ENCODE assay signal across 36 cellular contexts in genomic region chr22:28430656-28431055, GRCh38.
"Had no signal": no experiment of that assay in that cellular context is flagged by ENCODE, and none has a peak within 500 bp of the region (broad histone marks: within the 10 kb centered on the region; RNA-seq: fewer than 3 reads in every experiment).

No MANE protein-coding gene starts in this region.

- DNase-seq: activated CD4-positive, alpha-beta T cell treated with anti-CD3 and anti-CD28 coated beads for 4 hours; activated CD4-positive, alpha-beta T cell treated with anti-CD3 and anti-CD28 coated beads, Interleukin-2, amount 50 U/mL, for 4 hours; activated naive CD4-positive, alpha-beta T cell; activated naive CD8-positive, alpha-beta T cell treated with anti-CD3 and anti-CD28 coated beads for 36 hours; activated T-cell treated with anti-CD3 and anti-CD28 coated beads for 4 hours; activated T-cell treated with anti-CD3 and anti-CD28 coated beads, Interleukin-2, amount 50 U/mL, for 72 hours; esophagus squamous epithelium; foreskin fibroblast; heart left ventricle; hypothalamus; immature natural killer cell; kidney; left colon; mammary epithelial cell; ovary; retina; sigmoid colon; stimulated activated CD4-positive, alpha-beta T cell treated with anti-CD3 and anti-CD28 coated beads, Interleukin-1b, Interleukin-23, amount 100 ng/mL, for 48 hours; stimulated activated CD4-positive, alpha-beta T cell treated with anti-CD3 and anti-CD28 coated beads, Interleukin-4, amount 100 ng/mL, for 4 hours; stimulated activated CD8-positive, alpha-beta memory T cell treated with anti-CD3 and anti-CD28 coated beads, Interleukin-4, amount 100 ng/mL, for 48 hours; stimulated activated naive CD8-positive, alpha-beta T cell treated with anti-CD3 and anti-CD28 coated beads, Interleukin-15, amount 100 ng/mL, for 72 hours; substantia nigra; T-helper 1 cell; thyroid gland; upper lobe of right lung had no signal

- ATAC-seq: activated T-cell treated with anti-CD3 and anti-CD28 coated beads, Interleukin-2, amount 50 U/mL, for 72 hours; heart left ventricle; left colon; stimulated activated memory B cell treated with anti-CD40 and anti-IgM and Interleukin-4, amounts not matched to agents 10 μg/mL and 1 μg/mL and 100 μg/mL, for 72 hours; stimulated activated naive CD8-positive, alpha-beta T cell treated with anti-CD3 and anti-CD28 coated beads, Interleukin-15, amount 100 ng/mL, for 72 hours; upper lobe of right lung had no signal

- H3K4me3 ChIP-seq: ascending aorta, breast epithelium, esophagus squamous epithelium, heart left ventricle, ovary, prostate gland, sigmoid colon, smooth muscle cell, thyroid gland, upper lobe of right lung had no signal

- H3K27ac ChIP-seq: ascending aorta, breast epithelium, epithelial cell of prostate, esophagus squamous epithelium, heart left ventricle, neutrophil, ovary, prostate gland, sigmoid colon, thyroid gland, upper lobe of right lung had no signal

- H3K4me1 Mint-ChIP-seq: activated naive CD8-positive, alpha-beta T cell treated with anti-CD3 and anti-CD28 coated beads for 36 hours; central memory CD8-positive, alpha-beta T cell; immature natural killer cell; stimulated activated memory B cell treated with anti-CD40 and anti-IgM and Interleukin-4, amounts not matched to agents 10 μg/mL and 1 μg/mL and 100 μg/mL, for 72 hours; stimulated activated naive CD8-positive, alpha-beta T cell treated with anti-CD3 and anti-CD28 coated beads, Interleukin-15, amount 100 ng/mL, for 72 hours had no signal

- H3K27me3 Mint-ChIP-seq: activated naive CD8-positive, alpha-beta T cell treated with anti-CD3 and anti-CD28 coated beads for 36 hours; dendritic cell treated with granulocyte-macrophage colony-stimulating factor and Interleukin-4, amounts not matched to agents 40 ng/mL and 50 ng/mL, for 4 days had no signal

- H3K4me1 ChIP-seq: prostate gland had no signal

- H3K9me3 ChIP-seq: ascending aorta, breast epithelium, esophagus squamous epithelium, heart left ventricle, neutrophil, ovary, prostate gland, sigmoid colon, thyroid gland, upper lobe of right lung had no signal

- H3K9me3 Mint-ChIP-seq: activated naive CD8-positive, alpha-beta T cell treated with anti-CD3 and anti-CD28 coated beads for 36 hours; activated T-cell treated with anti-CD3 and anti-CD28 coated beads, Interleukin-2, amount 50 U/mL, for 72 hours; central memory CD8-positive, alpha-beta T cell; dendritic cell treated with granulocyte-macrophage colony-stimulating factor and Interleukin-4, amounts not matched to agents 40 ng/mL and 50 ng/mL, for 4 days; immature natural killer cell; nephron; stimulated activated memory B cell treated with anti-CD40 and anti-IgM and Interleukin-4, amounts not matched to agents 10 μg/mL and 1 μg/mL and 100 μg/mL, for 72 hours; stimulated activated naive CD8-positive, alpha-beta T cell treated with anti-CD3 and anti-CD28 coated beads, Interleukin-15, amount 100 ng/mL, for 72 hours; T-helper 2 cell treated with Interferon-gamma antibody and Interleukin-4, amounts not matched to agents 5 μg/mL and 100 μg/mL, for 36 hours had no signal

- H3K4me3 Mint-ChIP-seq: activated naive CD8-positive, alpha-beta T cell treated with anti-CD3 and anti-CD28 coated beads for 36 hours; activated T-cell treated with anti-CD3 and anti-CD28 coated beads, Interleukin-2, amount 50 U/mL, for 72 hours; central memory CD8-positive, alpha-beta T cell; dendritic cell treated with granulocyte-macrophage colony-stimulating factor and Interleukin-4, amounts not matched to agents 40 ng/mL and 50 ng/mL, for 4 days; immature natural killer cell; nephron; stimulated activated memory B cell treated with anti-CD40 and anti-IgM and Interleukin-4, amounts not matched to agents 10 μg/mL and 1 μg/mL and 100 μg/mL, for 72 hours; stimulated activated naive CD8-positive, alpha-beta T cell treated with anti-CD3 and anti-CD28 coated beads, Interleukin-15, amount 100 ng/mL, for 72 hours; T-helper 2 cell treated with Interferon-gamma antibody and Interleukin-4, amounts not matched to agents 5 μg/mL and 100 μg/mL, for 36 hours had no signal

- H3K27ac Mint-ChIP-seq: activated naive CD8-positive, alpha-beta T cell treated with anti-CD3 and anti-CD28 coated beads for 36 hours; activated T-cell treated with anti-CD3 and anti-CD28 coated beads, Interleukin-2, amount 50 U/mL, for 72 hours; dendritic cell treated with granulocyte-macrophage colony-stimulating factor and Interleukin-4, amounts not matched to agents 40 ng/mL and 50 ng/mL, for 4 days; immature natural killer cell; nephron; stimulated activated memory B cell treated with anti-CD40 and anti-IgM and Interleukin-4, amounts not matched to agents 10 μg/mL and 1 μg/mL and 100 μg/mL, for 72 hours; stimulated activated naive CD8-positive, alpha-beta T cell treated with anti-CD3 and anti-CD28 coated beads, Interleukin-15, amount 100 ng/mL, for 72 hours; T-helper 2 cell treated with Interferon-gamma antibody and Interleukin-4, amounts not matched to agents 5 μg/mL and 100 μg/mL, for 36 hours had no signal

- H3K36me3 Mint-ChIP-seq: activated naive CD8-positive, alpha-beta T cell treated with anti-CD3 and anti-CD28 coated beads for 36 hours; immature natural killer cell; stimulated activated memory B cell treated with anti-CD40 and anti-IgM and Interleukin-4, amounts not matched to agents 10 μg/mL and 1 μg/mL and 100 μg/mL, for 72 hours had no signal

- H3K27me3 ChIP-seq: ascending aorta, breast epithelium, esophagus squamous epithelium, heart left ventricle, neutrophil, ovary, sigmoid colon, thyroid gland, upper lobe of right lung had no signal

- H3K36me3 ChIP-seq: ascending aorta, breast epithelium, esophagus squamous epithelium, heart left ventricle, neutrophil, ovary, prostate gland, sigmoid colon, thyroid gland, upper lobe of right lung had no signal
